8 cellular contexts compared by ENCODE assay signal in genomic region chr19:13152854-13153626, GRCh38. TPM values are rescaled to one million over a fixed set of nuclear protein-coding genes. Genes with fewer than 3 reads are reported as not detected.
A peak's percentile ranks its signal among the peaks of the same experiment; 100 is the strongest.
DNase-seq lines count a peak whose midpoint lies in the region; ATAC-seq and TF ChIP-seq lines count a peak whose summit lies in the region.

No MANE protein-coding gene starts in this region.

- H3K36me3 Mint-ChIP-seq in natural killer cell, result peaks cover 20% of the 10 kb centered on the region

- TF ChIP-seq CTCF in fibroblast of mammary gland (conservative IDR thresholded peaks at IDR 0.05; ENCODE audit: control insufficient read depth, insufficient read depth, low read depth, low read length) (no peak), natural killer cell (IDR thresholded peaks at IDR 0.05) (no peak)

- peak overlapping the region; percentile 99 for H3K4me3 Mint-ChIP-seq in natural killer cell

- ATAC-seq in GM21723 (IDR thresholded peaks at IDR 0.05; ENCODE audit: unreplicated experiment), result peak; percentile 32
- peak; percentile 19 to 52 (median 33) for ATAC-seq in natural killer cell

- intact Hi-C loops in natural killer cell (cut with micrococcal nuclease), result loop anchor here (1.0 to 10.0 kb wide), 5 partner anchors 37 to 1222 kb away; partner anchors contain the start of genes JUNB, LYL1, TRMT1 and ZNF564

- H3K27me3 Mint-ChIP-seq in natural killer cell (ENCODE audit: low read depth in 2 of 2), result peaks cover 0 to 3% of the 10 kb centered on the region in 2 donors

- DNase-seq in COR-L47 (lab: John Stamatoyannopoulos, UW) (peak; percentile 93), MG63 (peak; percentile 99), fibroblast of mammary gland (ENCODE audit: low read depth) (peak; percentile 92), natural killer cell (peak; percentile 99)
- peak; percentile 91 for DNase-seq in activated T-helper 9 cell treated with anti-CD3 and anti-CD28 coated beads, Interleukin-2, amount 50 U/mL, for 16 hours (ENCODE audit: low read depth)
- DNase-seq in stimulated activated naive CD4-positive, alpha-beta T cell (lab: John Stamatoyannopoulos, UW), result peak; percentile 89 to 98 (median 95)

- H3K9me3 Mint-ChIP-seq in natural killer cell, result no peaks in the 10 kb centered on the region

- H3K27me3 ChIP-seq in MG63, result no peaks in the 10 kb centered on the region

- H3K9me3 ChIP-seq in MG63, result no peaks in the 10 kb centered on the region

- peaks cover 74 to 93% of the 10 kb centered on the region in 2 donors for H3K4me1 Mint-ChIP-seq in natural killer cell

- H3K36me3 ChIP-seq in MG63, result peaks cover 45% of the 10 kb centered on the region

- H3K4me3 ChIP-seq in MG63, result peak overlapping the region; percentile 92
- H3K4me3 ChIP-seq in fibroblast of mammary gland (ENCODE audit: control insufficient read depth, low read depth, low read length), result peak overlapping the region; percentile 94

- peak; percentile 100 for TF ChIP-seq POLR2A in Raji (IDR thresholded peaks at IDR 0.05; ENCODE audit: insufficient read depth, low read depth, low read length)

- peak overlapping the region; percentile 99 for H3K27ac Mint-ChIP-seq in natural killer cell

RNA-seq across cellular contexts. Expression of gene IER2, which starts 2.8 kb away (rescaled TPM):
- 39.0 and 80.1 TPM in 2 replicates for total RNA-seq in MG63 (2014; rRNA removed; shearing (Covaris generic); ENCODE audit: low replicate concordance)
- total RNA-seq in natural killer cell, result 1,000 to 10,000 TPM in 1 of 3 donors, 100 to 1,000 TPM in 2; 668 to 1,112 (median 949) TPM

RNA-seq across cellular contexts. Expression of gene STX10, which starts 2.9 kb away (rescaled TPM):
- total RNA-seq in MG63 (2014; rRNA removed; shearing (Covaris generic); ENCODE audit: low replicate concordance), result 281 and 371 TPM in 2 replicates
- 10 to 100 TPM; 39.2 to 46.9 (median 42.0) TPM for total RNA-seq in natural killer cell

RNA-seq across cellular contexts. Expression of gene NACC1, which starts 35.0 kb away (rescaled TPM):
- 44.6 and 96.4 TPM in 2 replicates for total RNA-seq in MG63 (2014; rRNA removed; shearing (Covaris generic); ENCODE audit: low replicate concordance)
- total RNA-seq in natural killer cell, result 10 to 100 TPM; 41.2 to 48.7 (median 43.4) TPM

RNA-seq across cellular contexts. Expression of gene TRMT1, which starts 36.5 kb away (rescaled TPM):
- total RNA-seq in MG63 (2014; rRNA removed; shearing (Covaris generic); ENCODE audit: low replicate concordance), result 127 and 172 TPM in 2 replicates
- total RNA-seq in natural killer cell, result 10 to 100 TPM; 33.8 to 48.5 (median 42.2) TPM

RNA-seq across cellular contexts. Expression of gene LYL1, which starts 50.4 kb away (rescaled TPM):
- not detected in 2 replicates for total RNA-seq in MG63 (2014; rRNA removed; shearing (Covaris generic); ENCODE audit: low replicate concordance)
- 1 to 10 TPM; 2.0 to 7.7 (median 6.7) TPM for total RNA-seq in natural killer cell

Comparison
In these comparisons a context has a peak if more than half of its experiments do, and no peak if none do; other contexts are left out.
1. Peak in every context shown above with its lines: DNase-seq, ATAC-seq and H3K4me3 ChIP-seq.